Comparison of ENCODE assay signal across 1 cellular context in the genomic region with DNA sequence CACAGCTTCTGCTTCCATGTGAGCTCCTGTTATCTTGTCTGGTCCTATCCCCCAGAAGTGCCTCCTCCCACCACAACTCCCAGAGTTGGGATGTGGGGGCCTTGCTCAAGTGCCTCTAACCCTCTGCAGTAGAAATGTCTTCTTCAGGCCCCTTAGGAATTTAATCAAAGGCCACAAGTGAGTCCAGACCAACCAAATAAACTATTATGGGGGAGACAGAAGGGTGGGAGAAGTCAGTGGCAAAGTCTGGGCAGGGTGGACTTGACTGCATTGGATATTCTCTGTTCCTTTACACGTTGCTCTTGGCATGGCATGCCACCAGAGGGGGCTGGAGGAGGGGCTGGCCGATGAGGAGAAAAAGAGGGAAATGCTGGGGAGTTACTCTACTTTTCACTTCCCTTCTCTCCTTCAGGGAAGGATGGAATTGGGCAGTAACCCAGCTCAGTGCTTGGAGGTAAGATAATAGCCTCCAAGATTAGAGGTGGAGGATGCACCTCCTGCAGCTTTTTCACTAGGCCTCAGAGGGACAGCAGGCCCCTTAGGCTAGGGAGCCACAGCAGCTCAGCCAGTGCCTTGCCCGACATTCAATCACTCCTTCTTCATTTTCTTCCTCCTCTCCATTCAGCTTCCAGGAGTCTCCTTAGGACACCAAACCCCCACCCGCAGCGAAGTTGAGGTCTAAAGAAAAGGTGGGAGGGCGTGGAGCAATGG.
TF ChIP-seq lines count a peak whose summit lies in the region.

No MANE protein-coding gene starts in this region.

TF ChIP-seq in IMR-90, 13 proteins besides CTCF, POLR2A, EP300 and RAD21:
- no peak for TF ChIP-seq SMC3 (IDR thresholded peaks at IDR 0.05; ENCODE audit: low read depth, low read length)
